14 cellular contexts compared by ENCODE assay signal in genomic region chr4:7025040-7025602, GRCh38. TPM values are rescaled to one million over a fixed set of nuclear protein-coding genes. Genes with fewer than 3 reads are reported as not detected.
DNase-seq lines count a peak whose midpoint lies in the region; ATAC-seq and TF ChIP-seq lines count a peak whose summit lies in the region.
"Had no signal": no experiment of that assay in that cellular context is flagged by ENCODE, and none has a peak within 500 bp of the region (broad histone marks: within the 10 kb centered on the region; RNA-seq: fewer than 3 reads in every experiment).

No MANE protein-coding gene starts in this region.

- H3K27ac Mint-ChIP-seq in T-helper 2 cell treated with Interferon-gamma antibody and Interleukin-4, amounts not matched to agents 5 μg/mL and 100 μg/mL, for 36 hours: peak overlapping the region; percentile 35
- peak overlapping the region; percentile 7 for H3K27ac Mint-ChIP-seq in endodermal cell
- H3K27ac Mint-ChIP-seq: IgD-negative memory B cell had no signal

- no peaks in the 10 kb centered on the region for H3K27me3 Mint-ChIP-seq in T-helper 2 cell treated with Interferon-gamma antibody and Interleukin-4, amounts not matched to agents 5 μg/mL and 100 μg/mL, for 36 hours (ENCODE audit: low read depth)
- no peaks in the 10 kb centered on the region for H3K27me3 Mint-ChIP-seq in endodermal cell (ENCODE audit: insufficient read depth)
- H3K27me3 Mint-ChIP-seq: CD8-positive, alpha-beta memory T cell; IgD-negative memory B cell had no signal

- H3K4me1 ChIP-seq in HCT116 (ENCODE audit: control insufficient read depth in 1 of 2, insufficient read depth in 2 of 2, low read length in 2 of 2): peaks cover 0 to 30% of the 10 kb centered on the region in 2 experiments; a peak in 2 of 4 replicates
- H3K4me1 ChIP-seq in endodermal cell (ENCODE audit: control insufficient read depth, insufficient read depth, low read length): no peaks in the 10 kb centered on the region
- no peaks in the 10 kb centered on the region for H3K4me1 ChIP-seq in spleen

- CTCF ChIA-PET in HCT116 (lab: Charles Lee): no interaction called here

- 94 to 97% methylated on average over 18 to 28 of the region's 28 CpGs for WGBS in endodermal cell (ENCODE audit: insufficient coverage in 1 of 2, insufficient read length in 1 of 2), 2 experiments
- 87 to 94% (median 88%) methylated on average over 27 to 28 of the region's 28 CpGs for WGBS in spleen, 5 donors

- POLR2A ChIA-PET in HCT116 (lab: Charles Lee): no interaction called here

- H3K4me3 ChIP-seq in HCT116 (replicated peaks in 1 of 2; ENCODE audit: low read depth in 1 of 2, low read length in 2 of 2) (no peak overlapping the region), endodermal cell (ENCODE audit: low read length) (no peak overlapping the region), spleen (no peak overlapping the region)

- no peaks in the 10 kb centered on the region for H3K9me2 ChIP-seq in HCT116 (ENCODE audit: insufficient read depth)

- no peak for TF ChIP-seq CTCF in HCT116 (IDR thresholded peaks at IDR 0.05 in 2 of 3, conservative IDR thresholded peaks at IDR 0.05 in 1 of 3; ENCODE audit: borderline replicate concordance in 1 of 3, insufficient read depth in 1 of 3, low read depth in 2 of 3, low read length in 2 of 3)
- TF ChIP-seq CTCF in endodermal cell (conservative IDR thresholded peaks at IDR 0.05): no peak
- no peak for TF ChIP-seq CTCF in spleen (IDR thresholded peaks at IDR 0.05 in 8 of 11, conservative IDR thresholded peaks at IDR 0.05 in 3 of 11)

- no peaks in the 10 kb centered on the region for H3K27me3 ChIP-seq in HCT116 (ENCODE audit: insufficient read depth, low read length)
- H3K27me3 ChIP-seq in endodermal cell (ENCODE audit: control insufficient read depth, insufficient read depth, low read length, poor library complexity, severe bottlenecking): no peaks in the 10 kb centered on the region
- no peaks in the 10 kb centered on the region for H3K27me3 ChIP-seq in spleen (replicated peaks in 1 of 7)

- H3K27ac ChIP-seq in HCT116 (ENCODE audit: low read depth, low read length) (no peak overlapping the region), endodermal cell (ENCODE audit: low read depth, low read length) (no peak overlapping the region), spleen (no peak overlapping the region)
- H3K27ac ChIP-seq: 22Rv1 had no signal

- no peaks in the 10 kb centered on the region for H4K20me1 ChIP-seq in HCT116 (ENCODE audit: insufficient read depth)

- TF ChIP-seq POLR2A in HCT116 (IDR thresholded peaks at IDR 0.05; ENCODE audit: borderline replicate concordance, extremely low read depth, insufficient read depth, insufficient read length): no peak
- no peak for TF ChIP-seq POLR2A in spleen (IDR thresholded peaks at IDR 0.05)

- no peak overlapping the region for H2AFZ ChIP-seq in HCT116 (ENCODE audit: low read depth, low read length, poor library complexity, severe bottlenecking)

- peaks cover 28% of the 10 kb centered on the region for H3K36me3 Mint-ChIP-seq in T-helper 2 cell treated with Interferon-gamma antibody and Interleukin-4, amounts not matched to agents 5 μg/mL and 100 μg/mL, for 36 hours (ENCODE audit: low read depth)
- peaks cover 69% of the 10 kb centered on the region for H3K36me3 Mint-ChIP-seq in endodermal cell (ENCODE audit: low read depth)

- no peak overlapping the region for H3K4me2 ChIP-seq in HCT116 (ENCODE audit: low read length)

- intact Hi-C loops in HCT116 (cut with micrococcal nuclease): no loop called here
- intact Hi-C loops in spleen (cut with DNase I; ENCODE audit: low total_unique reads): no loop called here

- no TSS peak for BruUV-seq in HCT116 (replicated peaks; lab: Mats Ljungman, UMichigan)

- TF ChIP-seq RAD21 in HCT116 (IDR thresholded peaks at IDR 0.05; ENCODE audit: low read depth): no peak

- DNase-seq in T-helper 2 cell treated with Interferon-gamma antibody and Interleukin-4, amounts not matched to agents 5 μg/mL and 100 μg/mL, for 36 hours (ENCODE audit: low spot score): no peak
- DNase-seq in T-helper 2 cell: no peak
- no peak for DNase-seq in HCT116 (ENCODE audit: low read depth, low spot score)
- DNase-seq in endodermal cell: no peak
- peak; percentile 64 for DNase-seq in spleen
- DNase-seq in UCSD-AML1 (lab: John Stamatoyannopoulos, UW; ENCODE audit: unreplicated experiment): no peak
- no peak for DNase-seq in activated CD4-positive, alpha-beta T cell treated with anti-CD3 and anti-CD28 coated beads for 48 hours
- DNase-seq: Caco-2; CD8-positive, alpha-beta memory T cell; DND-41; GDM1 had no signal

- RAD21 ChIA-PET in HCT116 (lab: Charles Lee; ENCODE audit: low non-redundant PET in 1 of 2, low total read pairs in 2 of 2, uncharacterized antibody in 2 of 2, unreplicated experiment in 2 of 2): no interaction called here

- H3K36me3 ChIP-seq in HCT116 (ENCODE audit: control insufficient read depth in 1 of 2, insufficient read depth in 2 of 2, low read length in 2 of 2) (peaks cover 5 to 14% of the 10 kb centered on the region in 2 experiments; a peak in 3 of 4 replicates), endodermal cell (ENCODE audit: control insufficient read depth, insufficient read depth, low read length) (peaks cover 67% of the 10 kb centered on the region), spleen (peaks cover 0 to 100% (median 65%) of the 10 kb centered on the region in 6 donors)

- H3K9ac ChIP-seq in HCT116 (ENCODE audit: low read length) (no peak overlapping the region), endodermal cell (ENCODE audit: extremely low read depth, low read length, poor library complexity, severe bottlenecking) (no peak overlapping the region)

- ATAC-seq in HCT116 (no peak), GM18909 (IDR thresholded peaks at IDR 0.05; ENCODE audit: poor library complexity, unreplicated experiment) (no peak)

- H3K79me2 ChIP-seq in HCT116 (ENCODE audit: insufficient read depth, low read length): peaks cover 4% of the 10 kb centered on the region; the same call in 1 of the 2 replicates

- H3K9me3 Mint-ChIP-seq in T-helper 2 cell treated with Interferon-gamma antibody and Interleukin-4, amounts not matched to agents 5 μg/mL and 100 μg/mL, for 36 hours: no peaks in the 10 kb centered on the region
- H3K9me3 Mint-ChIP-seq in endodermal cell: no peaks in the 10 kb centered on the region
- H3K9me3 Mint-ChIP-seq: CD8-positive, alpha-beta memory T cell; IgD-negative memory B cell had no signal

- H3K9me3 ChIP-seq in HCT116 (ENCODE audit: control insufficient read depth in 1 of 2, insufficient read depth in 1 of 2, low read depth in 1 of 2, low read length in 2 of 2) (no peaks in the 10 kb centered on the region), endodermal cell (ENCODE audit: control insufficient read depth, low read length) (no peaks in the 10 kb centered on the region), spleen (no peaks in the 10 kb centered on the region)
- H3K9me3 ChIP-seq: Caco-2 had no signal

- no peak overlapping the region for H3K4me3 Mint-ChIP-seq in T-helper 2 cell treated with Interferon-gamma antibody and Interleukin-4, amounts not matched to agents 5 μg/mL and 100 μg/mL, for 36 hours
- H3K4me3 Mint-ChIP-seq in endodermal cell: no peak overlapping the region
- H3K4me3 Mint-ChIP-seq: CD8-positive, alpha-beta memory T cell; IgD-negative memory B cell had no signal

- H3K4me1 Mint-ChIP-seq in T-helper 2 cell treated with Interferon-gamma antibody and Interleukin-4, amounts not matched to agents 5 μg/mL and 100 μg/mL, for 36 hours (ENCODE audit: low read depth): peaks cover 3% of the 10 kb centered on the region
- peaks cover 2% of the 10 kb centered on the region for H3K4me1 Mint-ChIP-seq in endodermal cell
- H3K4me1 Mint-ChIP-seq: CD8-positive, alpha-beta memory T cell had no signal

TF ChIP-seq in HCT116, 20 proteins besides CTCF, POLR2A, EP300 and RAD21:
- TF ChIP-seq ZFX (IDR thresholded peaks at IDR 0.05): 0 out of 2 replicates have a peak, but pooled peaks have one; percentile 12
- no peak for TF ChIP-seq CBX3 (IDR thresholded peaks at IDR 0.05; ENCODE audit: low read depth)

RNA-seq across cellular contexts. Expression of gene TADA2B, which starts 18.1 kb away (rescaled TPM):
- total RNA-seq in HCT116 (2021; ENCODE audit: unreplicated experiment) (13.4 TPM), endodermal cell (10 to 100 TPM; 17.3 to 17.5 TPM), spleen (10 to 100 TPM; 22.6 to 32.2 (median 27.1) TPM)
- polyA plus RNA-seq in HCT116 (2012): 9.6 and 12.2 TPM in 2 replicates
- 11.6 TPM for polyA plus RNA-seq in endodermal cell (2013, experiment 1 of 2)
- 10.6 TPM for polyA plus RNA-seq in endodermal cell (2013, experiment 2 of 2)
- 10 to 100 TPM in 2 of 3 donors, 1 to 10 TPM in 1; 9.9 to 15.6 (median 10.8) TPM for polyA plus RNA-seq in spleen

RNA-seq across cellular contexts. Expression of gene GRPEL1, which starts 42.7 kb away (rescaled TPM):
- total RNA-seq in HCT116 (2021; ENCODE audit: unreplicated experiment) (80.1 TPM), endodermal cell (10 to 100 TPM; 18.5 to 25.5 TPM), spleen (10 to 100 TPM; 21.3 to 42.7 (median 32.7) TPM)
- 61.9 and 78.0 TPM in 2 replicates for polyA plus RNA-seq in HCT116 (2012)
- 16.3 TPM for polyA plus RNA-seq in endodermal cell (2013, experiment 1 of 2)
- polyA plus RNA-seq in endodermal cell (2013, experiment 2 of 2): 14.6 TPM
- 10 to 100 TPM; 17.6 to 29.6 (median 23.8) TPM for polyA plus RNA-seq in spleen
